Comparison of ENCODE assay signal across 20 cellular contexts in genomic region chr6:104014560-104014959, GRCh38.
DNase-seq lines count a peak whose midpoint lies in the region; ATAC-seq, FAIRE-seq and TF ChIP-seq lines count a peak whose summit lies in the region.
"Had no signal": no experiment of that assay in that cellular context is flagged by ENCODE, and none has a peak within 500 bp of the region (broad histone marks: within the 10 kb centered on the region; RNA-seq: fewer than 3 reads in every experiment).

No MANE protein-coding gene starts in this region.

- H3K27ac ChIP-seq in HepG2 (ENCODE audit: extremely low read length, insufficient read depth, low read length) (no peak overlapping the region), right lobe of liver (no peak overlapping the region), body of pancreas (peak overlapping the region in 2 of 4 donors; percentile 27 to 45)
- H3K27ac ChIP-seq: KMS-11, Peyer's patch, SJSA1 had no signal

- FAIRE-seq in HepG2 (lab: Jason Lieb, UNC) = no peak
- FAIRE-seq: GM12891, GM18507 had no signal

- no peaks in the 10 kb centered on the region for H3K36me3 Mint-ChIP-seq in activated CD4-positive, alpha-beta T cell treated with anti-CD3 and anti-CD28 coated beads, Interleukin-2, amount 10 ng/mL, durations not matched to agents 24 days and 14 days (ENCODE audit: low read depth)

- POLR2A ChIA-PET in HepG2 (lab: Yijun Ruan, JAX) = no interaction called here

- H3K9me3 ChIP-seq in HepG2 (ENCODE audit: low read length) = no peaks in the 10 kb centered on the region
- no peaks in the 10 kb centered on the region for H3K9me3 ChIP-seq in right lobe of liver
- no peaks in the 10 kb centered on the region for H3K9me3 ChIP-seq in body of pancreas
- H3K9me3 ChIP-seq: Caco-2, Peyer's patch, SJSA1 had no signal

- no peak for TF ChIP-seq POLR2A in HepG2 (IDR thresholded peaks at IDR 0.05; ENCODE audit: insufficient read depth in 1 of 2, low read depth in 2 of 2, low read length in 2 of 2)
- no peak for TF ChIP-seq POLR2A in right lobe of liver (IDR thresholded peaks at IDR 0.05)
- TF ChIP-seq POLR2A in body of pancreas (IDR thresholded peaks at IDR 0.05) = no peak

- H3K9me3 Mint-ChIP-seq in activated CD4-positive, alpha-beta T cell treated with anti-CD3 and anti-CD28 coated beads, Interleukin-2, amount 10 ng/mL, durations not matched to agents 24 days and 14 days = no peaks in the 10 kb centered on the region
- H3K9me3 Mint-ChIP-seq: CD4-positive, alpha-beta T cell had no signal

- TF ChIP-seq EP300 in HepG2 (IDR thresholded peaks at IDR 0.05; ENCODE audit: low read depth in 2 of 2, low read length in 2 of 2) = no peak
- no peak for TF ChIP-seq EP300 in HepG2 (CRISPR knock-in tag; IDR thresholded peaks at IDR 0.05; ENCODE audit: borderline replicate concordance)

- intact Hi-C loops in HepG2 (cut with micrococcal nuclease; ENCODE audit: unreplicated experiment) (no loop called here), right lobe of liver (cut with DNase I) (no loop called here), body of pancreas (cut with DNase I) (no loop called here)
- intact Hi-C loops in activated CD4-positive, alpha-beta T cell treated with anti-CD3 and anti-CD28 coated beads, Interleukin-2, amount 10 ng/mL, durations not matched to agents 24 days and 14 days (cut with micrococcal nuclease) = no loop called here

- no peaks in the 10 kb centered on the region for H3K4me1 Mint-ChIP-seq in activated CD4-positive, alpha-beta T cell treated with anti-CD3 and anti-CD28 coated beads, Interleukin-2, amount 10 ng/mL, durations not matched to agents 24 days and 14 days

- no peak overlapping the region for H3K4me3 ChIP-seq in HepG2 (replicated peaks in 1 of 3; ENCODE audit: insufficient read depth in 1 of 3, low read depth in 2 of 3, low read length in 3 of 3)
- H3K4me3 ChIP-seq in right lobe of liver = no peak overlapping the region
- no peak overlapping the region for H3K4me3 ChIP-seq in body of pancreas
- H3K4me3 ChIP-seq: Peyer's patch, SJSA1 had no signal

- H4K20me1 ChIP-seq in HepG2 (ENCODE audit: insufficient read depth, low read length) = no peaks in the 10 kb centered on the region

- no peaks in the 10 kb centered on the region for H3K36me3 ChIP-seq in HepG2 (replicated peaks in 1 of 2; ENCODE audit: control insufficient read depth in 1 of 2, insufficient read depth in 2 of 2, low read length in 2 of 2)
- no peaks in the 10 kb centered on the region for H3K36me3 ChIP-seq in right lobe of liver
- H3K36me3 ChIP-seq in body of pancreas (replicated peaks in 1 of 2; ENCODE audit: insufficient read depth in 1 of 2, low read depth in 2 of 2) = no peaks in the 10 kb centered on the region
- H3K36me3 ChIP-seq: Peyer's patch, SJSA1 had no signal

- WGBS in HepG2 (ENCODE audit: low lambda C conversion rate) = 3% methylated on average over 1 of the region's 1 CpG
- 18% methylated on average over 1 of the region's 1 CpG for WGBS in right lobe of liver (ENCODE audit: insufficient coverage, low coverage, low lambda C conversion rate, missing lambda C conversion rate)
- WGBS in body of pancreas, 2 donors = 10 to 13% methylated on average over 1 of the region's 1 CpG

- H3K27ac Mint-ChIP-seq in activated CD4-positive, alpha-beta T cell treated with anti-CD3 and anti-CD28 coated beads, Interleukin-2, amount 10 ng/mL, durations not matched to agents 24 days and 14 days = no peak overlapping the region
- H3K27ac Mint-ChIP-seq: CD4-positive, alpha-beta T cell had no signal

- ATAC-seq in HepG2 (no peak), right lobe of liver (no peak), body of pancreas (peak; percentile 84), HG03442 (IDR thresholded peaks at IDR 0.05; ENCODE audit: unreplicated experiment) (no peak)

- no peaks in the 10 kb centered on the region for H3K27me3 ChIP-seq in HepG2 (ENCODE audit: control insufficient read depth in 1 of 2, insufficient read depth in 2 of 2, low read length in 2 of 2)
- no peaks in the 10 kb centered on the region for H3K27me3 ChIP-seq in right lobe of liver
- no peaks in the 10 kb centered on the region for H3K27me3 ChIP-seq in body of pancreas
- H3K27me3 ChIP-seq: Peyer's patch, SJSA1 had no signal

- BruUV-seq in HepG2 (replicated peaks; lab: Mats Ljungman, UMichigan) = no TSS peak

- no peak overlapping the region for H2AFZ ChIP-seq in HepG2 (ENCODE audit: low read length)

- H3K4me2 ChIP-seq in HepG2 (ENCODE audit: low read depth, low read length) = no peak overlapping the region
- H3K4me2 ChIP-seq: KMS-11 had no signal

- H3K4me1 ChIP-seq in HepG2 (ENCODE audit: insufficient read depth, low read length) (no peaks in the 10 kb centered on the region), right lobe of liver (no peaks in the 10 kb centered on the region), body of pancreas (peaks cover 14% of the 10 kb centered on the region)
- H3K4me1 ChIP-seq: Caco-2, Peyer's patch, SJSA1 had no signal

- no peak for TF ChIP-seq RAD21 in HepG2 (CRISPR knock-in tag; IDR thresholded peaks at IDR 0.05)

- H3K9ac ChIP-seq in HepG2 (ENCODE audit: insufficient read depth, low read depth, low read length) = no peak overlapping the region
- H3K9ac ChIP-seq: KMS-11 had no signal

- H3K4me3 Mint-ChIP-seq in activated CD4-positive, alpha-beta T cell treated with anti-CD3 and anti-CD28 coated beads, Interleukin-2, amount 10 ng/mL, durations not matched to agents 24 days and 14 days = no peak overlapping the region
- H3K4me3 Mint-ChIP-seq: CD4-positive, alpha-beta T cell had no signal

- no peak for TF ChIP-seq CTCF in HepG2 (CRISPR knock-in tag; IDR thresholded peaks at IDR 0.05)
- TF ChIP-seq CTCF in right lobe of liver (IDR thresholded peaks at IDR 0.05) = no peak
- no peak for TF ChIP-seq CTCF in body of pancreas (IDR thresholded peaks at IDR 0.05)

- CTCF ChIA-PET in HepG2 (lab: Yijun Ruan, JAX; ENCODE audit: low intra/inter-chr PET ratio, low total read pairs) = no interaction called here

- no peak for DNase-seq in HepG2 (ENCODE audit: low spot score)
- DNase-seq in right lobe of liver = no peak
- peak; percentile 90 for DNase-seq in OCI-M1 (lab: John Stamatoyannopoulos, UW)
- DNase-seq in body of pancreas = no peak
- no peak for DNase-seq in SW480 (ENCODE audit: low spot score)
- DNase-seq in kidney tubule cell (ENCODE audit: low spot score) = no peak
- DNase-seq in activated CD4-positive, alpha-beta T cell treated with anti-CD3 and anti-CD28 coated beads, Interleukin-2, amount 10 ng/mL, durations not matched to agents 24 days and 14 days = no peak
- DNase-seq: Caco-2; CD4-positive, alpha-beta T cell; EL; NCI-H1092 treated with DMSO at 0.1 percent for 48 hours; NCI-H1694; NCI-H510A; NCI-H748 treated with DMSO at 0.1 percent for 48 hours; Peyer's patch had no signal

- H3K79me2 ChIP-seq in HepG2 (ENCODE audit: insufficient read depth, low read length) = no peaks in the 10 kb centered on the region

- H3K27me3 Mint-ChIP-seq in activated CD4-positive, alpha-beta T cell treated with anti-CD3 and anti-CD28 coated beads, Interleukin-2, amount 10 ng/mL, durations not matched to agents 24 days and 14 days = no peaks in the 10 kb centered on the region
- H3K27me3 Mint-ChIP-seq: CD4-positive, alpha-beta T cell had no signal

- in situ Hi-C loops in HepG2 (cut with HindIII; ENCODE audit: extremely low pct_ligation_motif_present, low pct_unique_long_range_greater_than_20kb) = no loop called here

TF ChIP-seq in HepG2, 621 proteins besides CTCF, POLR2A, EP300 and RAD21:
- TF ChIP-seq ZBTB10 (CRISPR knock-in tag; IDR thresholded peaks at IDR 0.05; ENCODE audit: borderline replicate concordance) (no peak), ATF7 (IDR thresholded peaks at IDR 0.05) (peak; percentile 37; the same call in 1 of the 2 replicates), ATF7 (CRISPR knock-in tag; IDR thresholded peaks at IDR 0.05) (no peak), SKI (IDR thresholded peaks at IDR 0.05; ENCODE audit: partially characterized antibody) (no peak), AGO1 (IDR thresholded peaks at IDR 0.05; ENCODE audit: low read depth, low read length, poor library complexity, severe bottlenecking) (no peak)
